In the genomic region with DNA sequence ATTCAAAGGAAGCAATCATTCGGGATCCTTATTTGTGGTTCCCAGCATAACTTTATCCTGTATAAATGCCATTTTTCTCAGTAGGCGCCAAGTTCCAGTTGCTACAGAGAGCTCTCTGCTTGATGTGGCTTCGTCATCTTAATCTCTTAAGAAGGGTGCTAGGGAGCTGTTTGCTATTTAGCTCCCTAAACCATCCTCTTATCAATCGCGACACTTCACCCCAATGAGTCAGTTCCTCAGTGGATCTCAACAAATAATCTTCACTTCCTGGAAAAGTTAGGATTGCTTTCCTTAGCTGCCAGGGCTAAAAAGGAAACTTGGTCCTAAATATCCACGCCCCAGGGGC, we compare ENCODE assay signal across 8 cellular contexts. TPM values are rescaled to one million over a fixed set of nuclear protein-coding genes. Genes with fewer than 3 reads are reported as not detected.
DNase-seq lines count a peak whose midpoint lies in the region; ATAC-seq, FAIRE-seq and TF ChIP-seq lines count a peak whose summit lies in the region.

No MANE protein-coding gene starts in this region.

- DNase-seq in keratinocyte (ENCODE audit: low read depth, low spot score) (no peak), iPS-NIHi11 (ENCODE audit: low spot score) (no peak), RPMI8226 (no peak)
- no peak for DNase-seq in activated T-helper 1 cell treated with anti-CD3 and anti-CD28 coated beads, Interleukin-12 subunit alpha, Interleukin-12 subunit beta, Interleukin-2, Interleukin-4 antibody, amounts not matched to agents 30 ng/mL and 10 ng/mL and 1 ng/mL, durations not matched to agents 14 hours and 24 hours and 36 hours (ENCODE audit: low spot score)
- DNase-seq in activated CD4-positive, CD25-positive, alpha-beta regulatory T cell (lab: John Stamatoyannopoulos, UW): no peak

- no peaks in the 10 kb centered on the region for H3K36me3 Mint-ChIP-seq in activated T-helper 1 cell treated with anti-CD3 and anti-CD28 coated beads, Interleukin-12 subunit alpha, Interleukin-12 subunit beta, Interleukin-2, Interleukin-4 antibody, amounts not matched to agents 30 ng/mL and 10 ng/mL and 1 ng/mL, durations not matched to agents 14 hours and 24 hours and 36 hours (ENCODE audit: low read depth)

- no peak for TF ChIP-seq CTCF in keratinocyte (optimal IDR thresholded peaks at IDR 0.05 in 1 of 3, IDR thresholded peaks at IDR 0.05 in 1 of 3, conservative IDR thresholded peaks at IDR 0.05 in 1 of 3; ENCODE audit: extremely low read depth in 1 of 3, insufficient read depth in 2 of 3, low read length in 3 of 3)

- intact Hi-C loops in activated T-helper 1 cell treated with anti-CD3 and anti-CD28 coated beads, Interleukin-12 subunit alpha, Interleukin-12 subunit beta, Interleukin-2, Interleukin-4 antibody, amounts not matched to agents 30 ng/mL and 10 ng/mL and 1 ng/mL, durations not matched to agents 14 hours and 24 hours and 36 hours (cut with micrococcal nuclease): no loop called here

- H3K79me2 ChIP-seq in keratinocyte (ENCODE audit: control insufficient read depth, insufficient read depth, low read length): no peaks in the 10 kb centered on the region

- H3K4me3 Mint-ChIP-seq in activated T-helper 1 cell treated with anti-CD3 and anti-CD28 coated beads, Interleukin-12 subunit alpha, Interleukin-12 subunit beta, Interleukin-2, Interleukin-4 antibody, amounts not matched to agents 30 ng/mL and 10 ng/mL and 1 ng/mL, durations not matched to agents 14 hours and 24 hours and 36 hours: no peak overlapping the region

- H3K9me1 ChIP-seq in keratinocyte (ENCODE audit: control insufficient read depth, extremely low read depth, insufficient read depth, low read length): no peaks in the 10 kb centered on the region

- WGBS in HUES64: 46% methylated on average over 6 of the region's 6 CpGs

- H4K20me1 ChIP-seq in BLaER1 (no peaks in the 10 kb centered on the region), keratinocyte (ENCODE audit: control insufficient read depth, extremely low read depth, insufficient read depth, low read length) (no peaks in the 10 kb centered on the region)

- no peak overlapping the region for H3K27ac Mint-ChIP-seq in activated T-helper 1 cell treated with anti-CD3 and anti-CD28 coated beads, Interleukin-12 subunit alpha, Interleukin-12 subunit beta, Interleukin-2, Interleukin-4 antibody, amounts not matched to agents 30 ng/mL and 10 ng/mL and 1 ng/mL, durations not matched to agents 14 hours and 24 hours and 36 hours

- H3K9ac ChIP-seq in BLaER1: no peak overlapping the region
- H3K9ac ChIP-seq in HUES64 (ENCODE audit: low read depth, low read length): no peak overlapping the region
- H3K9ac ChIP-seq in keratinocyte (ENCODE audit: control insufficient read depth, extremely low read depth, insufficient read depth, low read length): no peak overlapping the region

- no peaks in the 10 kb centered on the region for H3K9me3 ChIP-seq in BLaER1
- no peaks in the 10 kb centered on the region for H3K9me3 ChIP-seq in HUES64 (ENCODE audit: insufficient read depth, low read depth, low read length)
- H3K9me3 ChIP-seq in keratinocyte (ENCODE audit: control insufficient read depth, low read depth, low read length): no peaks in the 10 kb centered on the region

- H3K4me3 ChIP-seq in BLaER1: peak overlapping the region; percentile 77; the same call in 1 of the 2 replicates
- peak overlapping the region; percentile 80; the same call in 1 of the 2 replicates for H3K4me3 ChIP-seq in HUES64 (ENCODE audit: low read length)
- H3K4me3 ChIP-seq in keratinocyte (ENCODE audit: control insufficient read depth in 2 of 3, extremely low read depth in 1 of 3, insufficient read depth in 2 of 3, low read depth in 1 of 3, low read length in 3 of 3): no peak overlapping the region

- peak overlapping the region; percentile 98 for H3K4me2 ChIP-seq in BLaER1
- H3K4me2 ChIP-seq in keratinocyte (ENCODE audit: control insufficient read depth, extremely low read depth, insufficient read depth, low read depth, low read length): peak overlapping the region; percentile 85

- H3K4me1 ChIP-seq in BLaER1: 0 out of 2 replicates have a peak, but pooled peaks cover 4% of the 10 kb centered on the region
- H3K4me1 ChIP-seq in HUES64 (ENCODE audit: insufficient read depth, low read length): peaks cover 6% of the 10 kb centered on the region; the same call in 1 of the 2 replicates
- H3K4me1 ChIP-seq in keratinocyte (ENCODE audit: control insufficient read depth, extremely low read depth, insufficient read depth, low read length): peaks cover 4% of the 10 kb centered on the region

- no peak for FAIRE-seq in keratinocyte (lab: Jason Lieb, UNC)

- dilution Hi-C loops in keratinocyte (cut with MboI; ENCODE audit: extremely low pct_ligation_motif_present, low sequenced_read_pairs): no loop called here

- peaks cover 35% of the 10 kb centered on the region for H3K27me3 Mint-ChIP-seq in activated T-helper 1 cell treated with anti-CD3 and anti-CD28 coated beads, Interleukin-12 subunit alpha, Interleukin-12 subunit beta, Interleukin-2, Interleukin-4 antibody, amounts not matched to agents 30 ng/mL and 10 ng/mL and 1 ng/mL, durations not matched to agents 14 hours and 24 hours and 36 hours (ENCODE audit: insufficient read depth)

- H3K36me3 ChIP-seq in BLaER1: no peaks in the 10 kb centered on the region
- H3K36me3 ChIP-seq in HUES64 (ENCODE audit: insufficient read depth, low read length): no peaks in the 10 kb centered on the region
- H3K36me3 ChIP-seq in keratinocyte (ENCODE audit: control insufficient read depth in 2 of 2, extremely low read depth in 1 of 2, insufficient read depth in 2 of 2, low read length in 2 of 2): no peaks in the 10 kb centered on the region

- H3K27ac ChIP-seq in BLaER1: no peak overlapping the region
- H3K27ac ChIP-seq in HUES64 (ENCODE audit: low read depth, low read length): no peak overlapping the region
- no peak overlapping the region for H3K27ac ChIP-seq in keratinocyte (ENCODE audit: control insufficient read depth, insufficient read depth, low read length)

- no peak overlapping the region for H2AFZ ChIP-seq in keratinocyte (ENCODE audit: control insufficient read depth, low read length)

- ATAC-seq in GM21515 (IDR thresholded peaks at IDR 0.05; ENCODE audit: unreplicated experiment): peak; percentile 21

- H3K27me3 ChIP-seq in BLaER1: peaks cover 37% of the 10 kb centered on the region
- H3K27me3 ChIP-seq in HUES64 (ENCODE audit: insufficient read depth, low read length): peaks cover 59% of the 10 kb centered on the region
- H3K27me3 ChIP-seq in keratinocyte (ENCODE audit: control insufficient read depth, extremely low read depth, insufficient read depth, low read length): peaks cover 27% of the 10 kb centered on the region

- H3K9me3 Mint-ChIP-seq in activated T-helper 1 cell treated with anti-CD3 and anti-CD28 coated beads, Interleukin-12 subunit alpha, Interleukin-12 subunit beta, Interleukin-2, Interleukin-4 antibody, amounts not matched to agents 30 ng/mL and 10 ng/mL and 1 ng/mL, durations not matched to agents 14 hours and 24 hours and 36 hours: no peaks in the 10 kb centered on the region

- H3K4me1 Mint-ChIP-seq in activated T-helper 1 cell treated with anti-CD3 and anti-CD28 coated beads, Interleukin-12 subunit alpha, Interleukin-12 subunit beta, Interleukin-2, Interleukin-4 antibody, amounts not matched to agents 30 ng/mL and 10 ng/mL and 1 ng/mL, durations not matched to agents 14 hours and 24 hours and 36 hours (ENCODE audit: low read depth): peaks cover 10% of the 10 kb centered on the region

RNA-seq across cellular contexts. Expression of gene NKAIN2, which starts 1.3 kb away (rescaled TPM):
- 1.8 TPM for polyA plus RNA-seq in HUES64 (2013, experiment 1 of 2)
- polyA plus RNA-seq in HUES64 (2013, experiment 2 of 2): 9.0 TPM
- 0.13 TPM in 1 of 3 replicates, not detected in the others for polyA plus RNA-seq in keratinocyte
- not detected for polyA plus RNA-seq in keratinocyte (2011; ENCODE audit: low read depth)
- not detected in 2 replicates for polyA plus RNA-seq in keratinocyte (2011; cell fraction: cytosol; rRNA removed)
- polyA plus RNA-seq in keratinocyte (2011; cell fraction: nucleus; rRNA removed): not detected in 2 replicates
- polyA plus RNA-seq in keratinocyte (2012; ENCODE audit: low replicate concordance): 0.03 and 0.08 TPM in 2 replicates
- polyA minus RNA-seq in keratinocyte: not detected in 3 replicates
- polyA minus RNA-seq in keratinocyte (2011; cell fraction: cytosol; rRNA and poly(A)+ RNA removed): not detected
- polyA minus RNA-seq in keratinocyte (2011; cell fraction: nucleus; rRNA and poly(A)+ RNA removed): not detected in 2 replicates
- total RNA-seq in activated T-helper 1 cell treated with anti-CD3 and anti-CD28 coated beads, Interleukin-12 subunit alpha, Interleukin-12 subunit beta, Interleukin-2, Interleukin-4 antibody, amounts not matched to agents 30 ng/mL and 10 ng/mL and 1 ng/mL, durations not matched to agents 14 hours and 24 hours and 36 hours: not detected in 2 replicates

Comparison
In these comparisons a context has a peak if more than half of its experiments do, and no peak if none do; other contexts are left out.
1. H3K4me3 ChIP-seq: peak in BLaER1 (single experiment) and HUES64 (single experiment); none in keratinocyte (0 of 3).